ENCODE assay signal across 8 cellular contexts in the genomic region with DNA sequence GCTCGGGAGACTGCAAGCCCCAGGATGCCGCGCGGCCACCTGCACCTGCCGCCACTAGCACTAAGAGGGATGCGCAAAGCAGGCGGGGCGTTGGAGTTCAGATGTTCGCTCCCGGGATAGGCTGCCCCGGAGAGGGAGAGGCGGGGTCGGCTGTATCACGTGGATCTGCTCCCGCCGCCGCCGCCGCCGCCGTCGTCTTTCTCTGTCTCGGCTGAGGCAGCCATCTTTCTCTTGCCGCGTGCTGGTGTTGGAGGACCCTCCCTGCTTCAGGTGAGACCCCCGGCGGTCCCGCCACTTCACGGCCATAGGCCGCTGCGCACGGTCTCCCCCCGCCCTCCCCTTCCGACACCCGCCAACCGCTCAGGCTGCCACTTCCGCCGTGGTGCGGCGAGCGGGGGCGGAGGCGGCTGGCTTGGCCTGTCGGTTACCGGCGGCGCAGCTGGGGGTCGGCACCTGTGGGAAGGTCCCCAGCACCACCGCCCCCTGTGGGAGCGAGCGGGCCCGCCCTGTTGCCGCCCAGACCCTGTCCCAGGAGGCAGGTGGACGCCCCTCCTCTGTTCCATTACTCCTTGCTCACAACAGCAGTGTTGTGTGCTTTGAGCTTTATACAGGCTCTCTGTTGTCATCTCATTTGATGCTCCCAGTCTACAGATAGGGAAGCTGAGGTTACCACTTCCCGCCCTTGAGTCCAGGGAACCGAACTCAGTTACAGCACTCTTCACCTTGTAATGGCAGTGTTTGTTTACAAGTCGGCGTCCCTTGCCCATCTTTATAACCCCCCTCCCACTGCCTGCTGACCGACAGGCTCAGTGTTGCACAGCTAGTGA. TPM values are rescaled to one million over a fixed set of nuclear protein-coding genes. Genes with fewer than 3 reads are reported as not detected.
A peak's percentile ranks its signal among the peaks of the same experiment; 100 is the strongest.
DNase-seq lines count a peak whose midpoint lies in the region; ATAC-seq and TF ChIP-seq lines count a peak whose summit lies in the region.

A gene (plus strand): TSS at position 186 of the 827 bp plus-strand sequence. CDS start 3,553 bp downstream, outside the sequence.

- peaks cover 3% of the 10 kb centered on the region; the same call in 1 of the 2 replicates for H4K20me1 ChIP-seq in SU-DHL-6 (ENCODE audit: low read depth, low read length)

- H3F3A ChIP-seq in SU-DHL-6 (ENCODE audit: insufficient read depth): peaks cover 9% of the 10 kb centered on the region

- H3K79me2 ChIP-seq in SU-DHL-6 (ENCODE audit: insufficient read depth, low read length): peaks cover 83% of the 10 kb centered on the region

- no peaks in the 10 kb centered on the region for H3K9me3 Mint-ChIP-seq in activated naive CD8-positive, alpha-beta T cell treated with anti-CD3 and anti-CD28 coated beads for 36 hours
- no peaks in the 10 kb centered on the region for H3K9me3 Mint-ChIP-seq in osteocyte (ENCODE audit: unreplicated experiment)

- no peaks in the 10 kb centered on the region for H3K27me3 Mint-ChIP-seq in activated naive CD8-positive, alpha-beta T cell treated with anti-CD3 and anti-CD28 coated beads for 36 hours
- no peaks in the 10 kb centered on the region for H3K27me3 Mint-ChIP-seq in osteocyte (ENCODE audit: unreplicated experiment)

- H3K9ac ChIP-seq in SU-DHL-6 (ENCODE audit: low read length): peak within 1 kb of the TSS; percentile 83

- H3K36me3 Mint-ChIP-seq in activated naive CD8-positive, alpha-beta T cell treated with anti-CD3 and anti-CD28 coated beads for 36 hours: peaks cover 27% of the 10 kb centered on the region
- H3K36me3 Mint-ChIP-seq in osteocyte (ENCODE audit: unreplicated experiment): peaks cover 9% of the 10 kb centered on the region

- peak within 1 kb of the TSS; percentile 98 for H3K27ac Mint-ChIP-seq in activated naive CD8-positive, alpha-beta T cell treated with anti-CD3 and anti-CD28 coated beads for 36 hours
- H3K27ac Mint-ChIP-seq in osteocyte (ENCODE audit: unreplicated experiment): peak within 1 kb of the TSS; percentile 99

- H3K4me2 ChIP-seq in SU-DHL-6 (ENCODE audit: low read depth, low read length, poor library complexity, severe bottlenecking): peak within 1 kb of the TSS; percentile 94

- H3K36me3 ChIP-seq in SU-DHL-6 (ENCODE audit: low read length) (peaks cover 7% of the 10 kb centered on the region; the same call in 1 of the 2 replicates), thoracic aorta (peaks cover 10% of the 10 kb centered on the region)

- peak within 1 kb of the TSS; percentile 73 for H3K27ac ChIP-seq in SU-DHL-6 (ENCODE audit: low read depth, low read length)
- H3K27ac ChIP-seq in thoracic aorta: peak within 1 kb of the TSS; percentile 82 to 83

- H2AFZ ChIP-seq in SU-DHL-6 (ENCODE audit: low read depth, low read length, severe bottlenecking): peak within 1 kb of the TSS; percentile 82

- H3K9me2 ChIP-seq in SU-DHL-6 (replicated peaks; ENCODE audit: insufficient read depth, low read length): no peaks in the 10 kb centered on the region

- H3K4me1 ChIP-seq in thoracic aorta (ENCODE audit: control insufficient read depth in 1 of 2, low read depth in 2 of 2): peaks cover 12 to 46% of the 10 kb centered on the region in 2 donors

- H3K9me3 ChIP-seq in SU-DHL-6 (ENCODE audit: insufficient read depth, low read length) (no peaks in the 10 kb centered on the region), thoracic aorta (no peaks in the 10 kb centered on the region)

- peak within 1 kb of the TSS; percentile 96 for H3K4me3 Mint-ChIP-seq in activated naive CD8-positive, alpha-beta T cell treated with anti-CD3 and anti-CD28 coated beads for 36 hours
- peak within 1 kb of the TSS; percentile 98 for H3K4me3 Mint-ChIP-seq in osteocyte (ENCODE audit: unreplicated experiment)

- H3K27me3 ChIP-seq in SU-DHL-6 (ENCODE audit: low read length) (no peaks in the 10 kb centered on the region), thoracic aorta (replicated peaks; ENCODE audit: insufficient read depth) (no peaks in the 10 kb centered on the region)

- peak; percentile 83 for DNase-seq in GM12864 (ENCODE audit: low read depth)
- DNase-seq in NCI-H1417 (lab: John Stamatoyannopoulos, UW): peak; percentile 95 to 97 (median 96)
- DNase-seq in activated naive CD8-positive, alpha-beta T cell treated with anti-CD3 and anti-CD28 coated beads for 36 hours: peak; percentile 95
- DNase-seq in glomerular visceral epithelial cell (ENCODE audit: extremely low spot score): peak; percentile 93
- DNase-seq in osteocyte (ENCODE audit: extremely low spot score, unreplicated experiment): peak; percentile 97
- DNase-seq in thoracic aorta (ENCODE audit: low spot score): peak; percentile 86

- TF ChIP-seq CTCF in GM12864 (IDR thresholded peaks at IDR 0.05; ENCODE audit: low read depth, low read length, missing control alignments) (no peak), SU-DHL-6 (IDR thresholded peaks at IDR 0.05; ENCODE audit: insufficient read depth, low read length, poor library complexity, severe bottlenecking) (no peak), osteocyte (IDR thresholded peaks at IDR 0.05) (no peak), thoracic aorta (IDR thresholded peaks at IDR 0.05) (no peak)

- peaks cover 47% of the 10 kb centered on the region for H3K4me1 Mint-ChIP-seq in activated naive CD8-positive, alpha-beta T cell treated with anti-CD3 and anti-CD28 coated beads for 36 hours
- H3K4me1 Mint-ChIP-seq in osteocyte (ENCODE audit: unreplicated experiment): peaks cover 47% of the 10 kb centered on the region

- H3K4me3 ChIP-seq in GM12864 (ENCODE audit: low read depth, low read length) (peak within 1 kb of the TSS; percentile 85), SU-DHL-6 (ENCODE audit: insufficient read depth, low read length, poor library complexity, severe bottlenecking) (peak within 1 kb of the TSS; percentile 77), thoracic aorta (peak within 1 kb of the TSS; percentile 83)

- peak; percentile 84 for ATAC-seq in HG02678 (IDR thresholded peaks at IDR 0.05; ENCODE audit: unreplicated experiment)
- ATAC-seq in thoracic aorta (ENCODE audit: insufficient number of reproducible peaks, low FRiP score, low read depth): peak; percentile 94

RNA-seq across cellular contexts. Expression of the gene that starts here (rescaled TPM):
- 10 to 100 TPM; 40.2 to 43.2 TPM for total RNA-seq in activated naive CD8-positive, alpha-beta T cell treated with anti-CD3 and anti-CD28 coated beads for 36 hours
- 61.0 and 65.1 TPM in 2 replicates for total RNA-seq in osteocyte
- 10 to 100 TPM; 30.9 to 38.9 TPM for total RNA-seq in thoracic aorta

Comparison
In these comparisons a context has a peak if more than half of its experiments do, and no peak if none do; other contexts are left out.
1. Peak in every context shown above with its lines: DNase-seq, ATAC-seq, H3K4me3 ChIP-seq and H3K27ac ChIP-seq.